ENCODE assay signal across 21 cellular contexts in the genomic region with DNA sequence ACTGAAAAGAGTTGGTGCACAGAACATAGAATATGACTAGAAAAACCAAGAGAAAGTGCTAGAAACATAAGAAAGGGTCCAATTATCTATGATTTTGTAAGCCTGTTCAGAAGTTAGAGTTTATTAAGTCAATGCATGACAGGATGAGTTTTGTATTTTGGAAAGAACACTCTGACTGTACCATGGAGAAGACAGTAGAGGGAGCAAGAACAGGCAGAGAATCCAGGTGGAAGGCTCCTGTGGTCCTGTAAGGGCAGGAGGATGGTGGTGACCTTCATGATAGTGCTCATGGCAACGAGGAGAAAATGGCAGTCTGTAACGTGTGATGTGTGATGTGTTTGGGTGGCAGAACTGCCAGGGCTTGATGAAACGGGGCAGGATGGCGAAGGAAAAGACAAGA.
"Had no signal": no experiment of that assay in that cellular context is flagged by ENCODE, and none has a peak within 500 bp of the region (broad histone marks: within the 10 kb centered on the region; RNA-seq: fewer than 3 reads in every experiment).

No MANE protein-coding gene starts in this region.

- H3K9me3 ChIP-seq: left lung, psoas muscle, stomach had no signal

- DNase-seq: activated CD4-positive, alpha-beta T cell treated with anti-CD3 and anti-CD28 coated beads, Interleukin-2, amount 50 U/mL, for 48 hours; activated gamma-delta T cell treated with Interleukin-2 at 50 U/mL for 16 hours; activated T-cell treated with anti-CD3 and anti-CD28 coated beads for 4 hours; dermis blood vessel endothelial cell; effector memory CD4-positive, alpha-beta T cell; foreskin keratinocyte; hippocampal formation; islet precursor cell; left lung; naive thymus-derived CD4-positive, alpha-beta T cell; psoas muscle; right cardiac atrium; stimulated activated CD4-positive, alpha-beta T cell treated with anti-CD3 and anti-CD28 coated beads, Interleukin-2, amount 100 ng/mL, for 48 hours; stomach; T-helper 2 cell had no signal

- H3K4me1 Mint-ChIP-seq: neural progenitor cell had no signal

- H3K4me1 ChIP-seq: foreskin keratinocyte, left lung, neural progenitor cell, psoas muscle, stomach had no signal

- H3K27me3 Mint-ChIP-seq: activated naive CD8-positive, alpha-beta T cell; naive thymus-derived CD4-positive, alpha-beta T cell; type B pancreatic cell had no signal

- H3K36me3 ChIP-seq: left lung, neural progenitor cell, stomach had no signal

- H3K4me3 Mint-ChIP-seq: activated naive CD8-positive, alpha-beta T cell; activated T-helper 1 cell treated with anti-CD3 and anti-CD28 coated beads, Interleukin-12 subunit alpha, Interleukin-12 subunit beta, Interleukin-2, Interleukin-4 antibody, amounts not matched to agents 30 ng/mL and 10 ng/mL and 1 ng/mL, durations not matched to agents 14 hours and 24 hours and 36 hours; naive thymus-derived CD4-positive, alpha-beta T cell; neural progenitor cell; type B pancreatic cell had no signal

- H3K36me3 Mint-ChIP-seq: neural progenitor cell had no signal

- H3K9ac ChIP-seq: neural progenitor cell had no signal

- H3K9me3 Mint-ChIP-seq: neural progenitor cell, type B pancreatic cell had no signal

- H3K27me3 ChIP-seq: foreskin keratinocyte, left lung, neural progenitor cell, stomach had no signal

- H2AFZ ChIP-seq: neural progenitor cell had no signal

- H3K4me2 ChIP-seq: neural progenitor cell had no signal

- H3K27ac ChIP-seq: foreskin keratinocyte, left lung, neural progenitor cell, psoas muscle, skin epidermis, stomach, VCaP had no signal

- ATAC-seq: foreskin keratinocyte; left lung; naive thymus-derived CD4-positive, alpha-beta T cell; psoas muscle; right cardiac atrium had no signal

- H3K4me3 ChIP-seq: left lung, neural progenitor cell, psoas muscle, skin epidermis, stomach had no signal

- H3K27ac Mint-ChIP-seq: activated naive CD8-positive, alpha-beta T cell; activated T-helper 1 cell treated with anti-CD3 and anti-CD28 coated beads, Interleukin-12 subunit alpha, Interleukin-12 subunit beta, Interleukin-2, Interleukin-4 antibody, amounts not matched to agents 30 ng/mL and 10 ng/mL and 1 ng/mL, durations not matched to agents 14 hours and 24 hours and 36 hours; naive thymus-derived CD4-positive, alpha-beta T cell; neural progenitor cell; type B pancreatic cell had no signal
